In genomic region chr3:189170559-189170958, GRCh38 we compare ENCODE assay signal across 14 cellular contexts.
"Had no signal": no experiment of that assay in that cellular context is flagged by ENCODE, and none has a peak within 500 bp of the region (broad histone marks: within the 10 kb centered on the region; RNA-seq: fewer than 3 reads in every experiment).

No MANE protein-coding gene starts in this region.

- H3K4me3 ChIP-seq: adrenal gland, colonic mucosa, gastroesophageal sphincter, heart left ventricle, sigmoid colon, testis had no signal

- ATAC-seq: gastroesophageal sphincter; stimulated activated effector memory CD8-positive, alpha-beta T cell treated with anti-CD3 and anti-CD28 coated beads, Interleukin-12 subunit alpha, Interleukin-12 subunit beta, amount 100 ng/mL, for 72 hours had no signal

- H2AFZ ChIP-seq: parathyroid adenoma had no signal

- H3K27ac ChIP-seq: adrenal gland, colonic mucosa, gastroesophageal sphincter, heart left ventricle, parathyroid adenoma, sigmoid colon, testis had no signal

- DNase-seq: activated CD4-positive, alpha-beta T cell treated with anti-CD3 and anti-CD28 coated beads, Interleukin-2, amount 50 U/mL, for 4 hours; activated gamma-delta T cell; central memory CD4-positive, alpha-beta T cell; colonic mucosa; heart left ventricle; kidney glomerular epithelial cell; midbrain; sigmoid colon; stimulated activated CD4-positive, alpha-beta T cell treated with anti-CD3 and anti-CD28 coated beads, Interleukin-4, amount 100 ng/mL, for 24 hours; testis had no signal

- H3K9ac ChIP-seq: parathyroid adenoma had no signal

- H3K36me3 ChIP-seq: adrenal gland, colonic mucosa, gastroesophageal sphincter, heart left ventricle, sigmoid colon had no signal

- H3K9me3 ChIP-seq: adrenal gland, colonic mucosa, gastroesophageal sphincter, heart left ventricle, sigmoid colon, testis had no signal

- H3K4me1 ChIP-seq: colonic mucosa, gastroesophageal sphincter, heart left ventricle, parathyroid adenoma, sigmoid colon had no signal

- H3K27me3 ChIP-seq: adrenal gland, colonic mucosa, gastroesophageal sphincter, heart left ventricle, sigmoid colon, testis had no signal
